8 cellular contexts compared by ENCODE assay signal in the genomic region with DNA sequence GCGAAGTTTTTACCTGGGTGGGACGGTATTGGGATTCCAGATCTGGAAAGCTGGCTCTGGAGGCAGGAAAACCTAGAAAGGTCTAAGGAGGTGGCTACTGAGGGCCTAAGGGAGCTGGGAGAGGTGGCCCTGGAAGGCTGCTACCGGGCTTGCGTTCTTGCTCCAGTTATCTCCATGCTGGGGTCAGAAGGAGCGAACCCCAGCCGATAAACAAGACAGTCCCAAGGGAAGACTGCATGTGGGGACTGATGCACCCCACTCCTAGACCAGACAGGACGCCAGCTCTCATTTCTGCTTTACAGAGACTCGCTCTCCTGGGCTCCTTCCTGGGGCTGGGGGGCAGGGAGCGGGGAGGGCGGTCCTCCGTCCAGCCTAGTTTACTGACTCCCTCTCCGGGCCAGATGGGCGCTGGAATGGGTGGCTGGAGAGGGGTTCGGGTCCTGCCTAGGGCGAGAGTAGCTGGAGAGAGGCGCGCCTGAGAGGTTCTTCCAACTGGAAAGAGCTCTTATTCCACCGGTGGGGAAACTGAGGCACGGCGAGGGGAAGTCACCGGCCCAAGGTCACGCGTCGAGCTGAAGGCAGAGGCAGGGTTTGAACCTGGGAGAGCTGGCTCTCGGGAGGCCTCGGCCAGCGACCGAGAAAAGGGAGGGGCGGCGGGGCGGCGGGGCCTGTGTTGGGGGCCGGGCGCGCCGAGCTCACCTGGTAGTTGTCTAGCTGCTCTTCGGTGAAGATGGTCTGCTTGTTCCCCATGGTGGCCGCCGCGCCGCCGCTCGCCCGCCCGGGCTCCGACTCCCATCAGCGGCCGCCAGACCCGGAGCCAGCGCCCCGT. TPM values are rescaled to one million over a fixed set of nuclear protein-coding genes. Genes with fewer than 3 reads are reported as not detected.
DNase-seq lines count a peak whose midpoint lies in the region; ATAC-seq and TF ChIP-seq lines count a peak whose summit lies in the region.

No MANE protein-coding gene starts in this region.

- TF ChIP-seq EP300 in upper lobe of left lung (IDR thresholded peaks at IDR 0.05) = no peak

- H3K9me3 Mint-ChIP-seq in activated naive CD4-positive, alpha-beta T cell treated with anti-CD3 and anti-CD28 coated beads, Interleukin-2, amount 50 U/mL, for 24 hours = no peaks in the 10 kb centered on the region
- no peaks in the 10 kb centered on the region for H3K9me3 Mint-ChIP-seq in activated naive CD8-positive, alpha-beta T cell treated with anti-CD3 and anti-CD28 coated beads, Interleukin-2, amount 50 U/mL, for 24 hours

- TF ChIP-seq CTCF in lower lobe of right lung (IDR thresholded peaks at IDR 0.05) (no peak), upper lobe of left lung (IDR thresholded peaks at IDR 0.05) (no peak), lower leg skin (IDR thresholded peaks at IDR 0.05) (no peak)

- no peaks in the 10 kb centered on the region for H3K36me3 Mint-ChIP-seq in activated naive CD4-positive, alpha-beta T cell treated with anti-CD3 and anti-CD28 coated beads, Interleukin-2, amount 50 U/mL, for 24 hours
- H3K36me3 Mint-ChIP-seq in activated naive CD8-positive, alpha-beta T cell treated with anti-CD3 and anti-CD28 coated beads, Interleukin-2, amount 50 U/mL, for 24 hours (ENCODE audit: low read depth) = no peaks in the 10 kb centered on the region

- H3K27me3 ChIP-seq in lower lobe of right lung (ENCODE audit: low read depth) (no peaks in the 10 kb centered on the region), upper lobe of left lung (no peaks in the 10 kb centered on the region)

- H3K4me3 Mint-ChIP-seq in activated naive CD4-positive, alpha-beta T cell treated with anti-CD3 and anti-CD28 coated beads, Interleukin-2, amount 50 U/mL, for 24 hours = peak overlapping the region; percentile 75
- peak overlapping the region; percentile 67 for H3K4me3 Mint-ChIP-seq in activated naive CD8-positive, alpha-beta T cell treated with anti-CD3 and anti-CD28 coated beads, Interleukin-2, amount 50 U/mL, for 24 hours

- TF ChIP-seq POLR2A in upper lobe of left lung (IDR thresholded peaks at IDR 0.05) (no peak), lower leg skin (IDR thresholded peaks at IDR 0.05) (no peak)

- H3K27ac Mint-ChIP-seq in activated naive CD4-positive, alpha-beta T cell treated with anti-CD3 and anti-CD28 coated beads, Interleukin-2, amount 50 U/mL, for 24 hours = peak overlapping the region; percentile 74
- no peak overlapping the region for H3K27ac Mint-ChIP-seq in activated naive CD8-positive, alpha-beta T cell treated with anti-CD3 and anti-CD28 coated beads, Interleukin-2, amount 50 U/mL, for 24 hours

- H3K27ac ChIP-seq in lower lobe of right lung (peak overlapping the region; percentile 85), upper lobe of left lung (peak overlapping the region in 3 of 4 donors; percentile 77 to 89 (median 84))

- ATAC-seq in HG03159 (IDR thresholded peaks at IDR 0.05; ENCODE audit: unreplicated experiment) (peak; percentile 29), lower lobe of right lung (no peak), upper lobe of left lung (ENCODE audit: low FRiP score in 2 of 2) (no peak)
- peak; percentile 20 for ATAC-seq in activated naive CD8-positive, alpha-beta T cell treated with anti-CD3 and anti-CD28 coated beads, Interleukin-2, amount 50 U/mL, for 24 hours

- no peaks in the 10 kb centered on the region for H3K9me3 ChIP-seq in lower lobe of right lung
- H3K9me3 ChIP-seq in upper lobe of left lung = no peaks in the 10 kb centered on the region

- H3K4me1 Mint-ChIP-seq in activated naive CD4-positive, alpha-beta T cell treated with anti-CD3 and anti-CD28 coated beads, Interleukin-2, amount 50 U/mL, for 24 hours = peaks cover 25% of the 10 kb centered on the region
- peaks cover 23% of the 10 kb centered on the region for H3K4me1 Mint-ChIP-seq in activated naive CD8-positive, alpha-beta T cell treated with anti-CD3 and anti-CD28 coated beads, Interleukin-2, amount 50 U/mL, for 24 hours

- no peak for DNase-seq in activated naive CD4-positive, alpha-beta T cell (lab: John Stamatoyannopoulos, UW)
- peak; percentile 30 for DNase-seq in activated naive CD8-positive, alpha-beta T cell treated with anti-CD3 and anti-CD28 coated beads, Interleukin-2, amount 50 U/mL, for 24 hours
- peak; percentile 59 for DNase-seq in lower lobe of right lung
- peak in 1 of 2 donors; percentile 57 for DNase-seq in upper lobe of left lung
- DNase-seq in lower leg skin (ENCODE audit: low spot score in 2 of 2) = no peak
- DNase-seq in iPS-NIHi7 (ENCODE audit: extremely low spot score) = no peak

- H3K4me1 ChIP-seq in lower lobe of right lung (peaks cover 10% of the 10 kb centered on the region), upper lobe of left lung (peaks cover 9 to 26% (median 16%) of the 10 kb centered on the region in 4 donors)

- intact Hi-C loops in lower lobe of right lung (cut with DNase I) = no loop called here
- intact Hi-C loops in lower leg skin (cut with DNase I; ENCODE audit: low total_unique reads) = loop anchor here (10.0 kb wide), 1 partner anchor 64 kb away; no protein-coding TSS in a partner anchor

- H3K4me3 ChIP-seq in lower lobe of right lung (peak overlapping the region; percentile 74), upper lobe of left lung (peak overlapping the region in 3 of 4 donors; percentile 68 to 88 (median 78)), lower leg skin (ENCODE audit: low read depth, poor library complexity, severe bottlenecking) (no peak overlapping the region)

- H3K27me3 Mint-ChIP-seq in activated naive CD4-positive, alpha-beta T cell treated with anti-CD3 and anti-CD28 coated beads, Interleukin-2, amount 50 U/mL, for 24 hours = no peaks in the 10 kb centered on the region
- peaks cover 2% of the 10 kb centered on the region for H3K27me3 Mint-ChIP-seq in activated naive CD8-positive, alpha-beta T cell treated with anti-CD3 and anti-CD28 coated beads, Interleukin-2, amount 50 U/mL, for 24 hours

- H3K36me3 ChIP-seq in lower lobe of right lung (no peaks in the 10 kb centered on the region), upper lobe of left lung (no peaks in the 10 kb centered on the region)

- 44 to 64% methylated on average over 28 to 47 of the region's 51 CpGs for WGBS in upper lobe of left lung, 2 donors
- WGBS in lower leg skin, 2 donors = 41 to 55% methylated on average over 27 to 43 of the region's 51 CpGs

RNA-seq across cellular contexts. Expression of a gene that starts 0.6 kb away (rescaled TPM):
- total RNA-seq in lower lobe of right lung (2.2 TPM), upper lobe of left lung (1 to 10 TPM in 3 of 6 donors, under 1 TPM in 2, not detected in 1; 0.77 to 5.2 (median 1.2) TPM), lower leg skin (10 to 100 TPM in 2 of 4 donors, 1 to 10 TPM in 2; 6.6 to 16.2 (median 10.9) TPM)

RNA-seq across cellular contexts. Expression of a gene that starts 18.5 kb away (rescaled TPM):
- total RNA-seq in lower lobe of right lung = 78.3 TPM
- 10 to 100 TPM; 17.5 to 80.1 (median 48.2) TPM for total RNA-seq in upper lobe of left lung
- total RNA-seq in lower leg skin = 10 to 100 TPM; 51.0 to 77.2 (median 60.8) TPM

RNA-seq across cellular contexts. Expression of a gene that starts 38.3 kb away (rescaled TPM):
- total RNA-seq in lower lobe of right lung (not detected), upper lobe of left lung (under 1 TPM in 1 of 6 donors, not detected in 5; 0.09 TPM), lower leg skin (not detected)

RNA-seq across cellular contexts. Expression of a gene that starts 53.2 kb away (rescaled TPM):
- total RNA-seq in lower lobe of right lung (69.8 TPM), upper lobe of left lung (100 to 1,000 TPM in 1 of 6 donors, 10 to 100 TPM in 5; 31.5 to 103 (median 64.2) TPM), lower leg skin (10 to 100 TPM; 32.4 to 41.7 (median 35.3) TPM)

Comparison
In these comparisons a context has a peak if more than half of its experiments do, and no peak if none do; other contexts are left out.
1. DNase-seq: peak in activated naive CD8-positive, alpha-beta T cell treated with anti-CD3 and anti-CD28 coated beads, Interleukin-2, amount 50 U/mL, for 24 hours (single experiment) and lower lobe of right lung (single experiment); none in activated naive CD4-positive, alpha-beta T cell (0 of 4), lower leg skin (0 of 2) and iPS-NIHi7 (single experiment).
2. ATAC-seq: peak in HG03159 (single experiment) and activated naive CD8-positive, alpha-beta T cell treated with anti-CD3 and anti-CD28 coated beads, Interleukin-2, amount 50 U/mL, for 24 hours (single experiment); none in lower lobe of right lung (0 of 2) and upper lobe of left lung (0 of 2).